Comparison of ENCODE assay signal across 9 cellular contexts in the genomic region with DNA sequence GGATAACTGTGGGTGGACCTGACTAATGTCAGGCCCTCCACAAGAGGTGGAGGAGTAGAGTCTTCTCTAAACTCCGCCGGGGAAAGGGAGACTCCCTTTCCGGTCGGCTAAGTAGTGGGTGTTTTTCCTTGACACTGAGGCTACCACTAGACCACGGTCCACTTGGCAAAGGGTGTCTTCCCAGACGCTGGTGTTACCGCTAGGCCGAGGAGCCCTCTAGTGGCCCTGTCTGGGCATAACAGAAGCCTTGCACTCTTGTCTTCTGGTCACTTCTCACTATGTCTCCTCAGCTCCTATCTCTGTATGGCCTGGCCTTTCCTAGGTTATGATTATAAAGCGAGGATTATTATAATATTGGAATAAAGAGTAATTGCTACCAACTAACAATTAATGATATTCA. TPM values are rescaled to one million over a fixed set of nuclear protein-coding genes. Genes with fewer than 3 reads are reported as not detected.
A peak's percentile ranks its signal among the peaks of the same experiment; 100 is the strongest.
DNase-seq lines count a peak whose midpoint lies in the region; ATAC-seq and TF ChIP-seq lines count a peak whose summit lies in the region.
"Not testable (repeated sequence)": the region's sequence is repeated elsewhere in the genome, so short reads cannot be mapped to it uniquely, and the experiment has no call there.
"Had no signal": no experiment of that assay in that cellular context is flagged by ENCODE, and none has a peak within 500 bp of the region (broad histone marks: within the 10 kb centered on the region; RNA-seq: fewer than 3 reads in every experiment).

No MANE protein-coding gene starts in this region.

- H3K27me3 Mint-ChIP-seq in HFFc6 (ENCODE audit: insufficient read depth): not testable (repeated sequence)

- H3K9me3 Mint-ChIP-seq in HFFc6: not testable (repeated sequence)

- not testable (repeated sequence) for H3K36me3 ChIP-seq in upper lobe of right lung

- DNase-seq in DMS 273 (lab: John Stamatoyannopoulos, UW; ENCODE audit: unreplicated experiment) (peak; percentile 54), HFFc6 (peak; percentile 72), NCI-H2227 (lab: John Stamatoyannopoulos, UW; ENCODE audit: unreplicated experiment) (peak; percentile 67), T1000 (lab: John Stamatoyannopoulos, UW) (peak; percentile 16), amniotic epithelial cell (ENCODE audit: low read depth) (peak; percentile 53), fibroblast of the aortic adventitia (ENCODE audit: low read depth) (peak; percentile 81), myocyte (ENCODE audit: low read depth) (peak; percentile 64)
- DNase-seq in upper lobe of right lung: not testable (repeated sequence)

- not testable (repeated sequence) for H3K9me3 ChIP-seq in upper lobe of right lung

- H3K4me1 Mint-ChIP-seq in HFFc6 (ENCODE audit: low read depth): peaks cover 60% of the 10 kb centered on the region

- peak overlapping the region; percentile 11; the same call in 1 of the 2 replicates for H3K27ac Mint-ChIP-seq in HFFc6

- not testable (repeated sequence) for ATAC-seq in upper lobe of right lung

- intact Hi-C loops in upper lobe of right lung (cut with DNase I): not testable (repeated sequence)

- not testable (repeated sequence) for H3K4me3 ChIP-seq in fibroblast of the aortic adventitia (ENCODE audit: low read depth, low read length); upper lobe of right lung

- not testable (repeated sequence) for H3K4me3 Mint-ChIP-seq in HFFc6

- not testable (repeated sequence) for H3K4me1 ChIP-seq in upper lobe of right lung

- not testable (repeated sequence) for H3K27me3 ChIP-seq in upper lobe of right lung

- peak; percentile 90 for TF ChIP-seq CTCF in HFFc6 (IDR thresholded peaks at IDR 0.05)
- peak; percentile 87 for TF ChIP-seq CTCF in fibroblast of the aortic adventitia (IDR thresholded peaks at IDR 0.05; ENCODE audit: insufficient read depth, low read length)
- peak; percentile 60 for TF ChIP-seq CTCF in upper lobe of right lung (IDR thresholded peaks at IDR 0.05)

- not testable (repeated sequence) for H3K36me3 Mint-ChIP-seq in HFFc6 (ENCODE audit: low read depth)

- H3K27ac ChIP-seq in upper lobe of right lung: not testable (repeated sequence)

RNA-seq across cellular contexts. Expression of a gene that starts 5.4 kb away (rescaled TPM):
- 1 to 10 TPM in 3 of 6 experiments, under 1 TPM in 3; 0.31 to 1.1 (median 0.99) TPM for total RNA-seq in HFFc6 (2021; fragmentation: NEBNext Ultra II Directional; extraction: Animal tissue kit (Norgen Biotek cat#: 25700))
- total RNA-seq in fibroblast of the aortic adventitia (ENCODE audit: low replicate concordance) (not detected in 2 replicates), myocyte (not detected in 2 replicates), upper lobe of right lung (not detected)
- polyA plus RNA-seq in myocyte (2012): not detected
- total RNA-seq: neural crest cell had no signal

RNA-seq across cellular contexts. Expression of a gene that starts 13.9 kb away (rescaled TPM):
- under 1 TPM in 5 of 6 experiments, not detected in 1; 0.10 to 0.28 (median 0.18) TPM for total RNA-seq in HFFc6 (2021; fragmentation: NEBNext Ultra II Directional; extraction: Animal tissue kit (Norgen Biotek cat#: 25700))
- total RNA-seq in fibroblast of the aortic adventitia (ENCODE audit: low replicate concordance) (0.27 TPM in 1 of 2 replicates, not detected in the other), myocyte (not detected in 2 replicates), upper lobe of right lung (not detected)
- polyA plus RNA-seq in myocyte (2012): not detected
- total RNA-seq: neural crest cell had no signal

RNA-seq across cellular contexts. Expression of a gene that starts 43.6 kb away (rescaled TPM):
- 10 to 100 TPM in 1 of 6 experiments, 1 to 10 TPM in 5; 4.3 to 10.5 (median 8.6) TPM for total RNA-seq in HFFc6 (2021; fragmentation: NEBNext Ultra II Directional; extraction: Animal tissue kit (Norgen Biotek cat#: 25700))
- total RNA-seq in fibroblast of the aortic adventitia (ENCODE audit: low replicate concordance) (0.72 TPM in 1 of 2 replicates, not detected in the other), myocyte (4.7 and 16.3 TPM in 2 replicates), upper lobe of right lung (not detected)
- 2.3 TPM for polyA plus RNA-seq in myocyte (2012)
- total RNA-seq: neural crest cell had no signal
